In the genomic region with DNA sequence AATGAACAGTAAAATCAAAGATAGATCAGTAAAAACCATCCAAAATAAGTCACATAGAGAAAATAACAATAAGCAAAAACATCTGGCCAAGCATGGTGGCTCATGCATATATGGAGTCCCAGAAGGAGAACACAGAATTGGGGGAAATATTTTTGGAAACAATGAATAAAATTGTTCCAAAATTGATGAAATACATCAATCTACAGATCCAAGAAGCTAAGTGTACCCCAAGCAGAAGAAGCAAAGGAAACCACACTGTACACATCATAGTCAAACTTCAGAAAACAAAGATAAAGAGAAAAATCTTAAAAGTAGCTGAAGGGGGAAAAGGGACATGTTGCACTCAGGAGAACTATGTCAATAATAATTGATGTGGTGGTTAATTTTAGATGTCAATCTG, we compare ENCODE assay signal across 27 cellular contexts.
A peak's percentile ranks its signal among the peaks of the same experiment; 100 is the strongest.
DNase-seq lines count a peak whose midpoint lies in the region; TF ChIP-seq lines count a peak whose summit lies in the region.
"Had no signal": no experiment of that assay in that cellular context is flagged by ENCODE, and none has a peak within 500 bp of the region (broad histone marks: within the 10 kb centered on the region; RNA-seq: fewer than 3 reads in every experiment).

No MANE protein-coding gene starts in this region.

- no peak for DNase-seq in effector CD4-positive, alpha-beta T cell
- DNase-seq: 8988T; ACHN; AML-193; BE2C; C1 segment of cervical spinal cord; Caco-2; Calu3; CD4-positive, alpha-beta memory T cell; CD4-positive, alpha-beta T cell; CD4-positive, CD25-positive, alpha-beta regulatory T cell; CD8-positive, alpha-beta memory T cell; CD8-positive, alpha-beta T cell; COR-L47; DMS 273 treated with DMSO at 0.1 percent for 48 hours; DMS153; DMS53; DMS79; DMS79 treated with DMSO at 0.1 percent for 48 hours; DND-41; EL had no signal

- POLR2A ChIA-PET in HEK293 (lab: Yijun Ruan, JAX): no interaction called here

- CTCF ChIA-PET in HEK293 (lab: Yijun Ruan, JAX): interaction anchor here (1.1 to 1.6 kb wide), 2 partner anchors 506 to 537 kb away, joined by 3 read pairs; no protein-coding TSS in a partner anchor

- no peaks in the 10 kb centered on the region for H3K4me1 ChIP-seq in HEK293 (ENCODE audit: control insufficient read depth, insufficient read depth, low read length)
- H3K4me1 ChIP-seq: A549; BE2C; BLaER1; BLaER1 treated with 17β-estradiol and CSF1 and Interleukin-3, amounts not matched to agents 10 nM and 100 nM; Caco-2 had no signal

- TF ChIP-seq CTCF in HEK293 (tag by site-specific recombination; IDR thresholded peaks at IDR 0.05): no peak

- no peak overlapping the region for H3K4me3 ChIP-seq in HEK293 (ENCODE audit: low read depth, low read length)
- H3K4me3 ChIP-seq: A549; BLaER1; BLaER1 treated with 17β-estradiol and CSF1 and Interleukin-3, amounts not matched to agents 10 nM and 100 nM had no signal

- no peaks in the 10 kb centered on the region for H3K36me3 ChIP-seq in HEK293 (ENCODE audit: control insufficient read depth in 2 of 2, insufficient read depth in 1 of 2, low read length in 2 of 2)
- H3K36me3 ChIP-seq: BE2C; BLaER1; BLaER1 treated with 17β-estradiol and CSF1 and Interleukin-3, amounts not matched to agents 10 nM and 100 nM had no signal

- H3K27ac ChIP-seq in HEK293 (ENCODE audit: extremely low read depth, low read depth, low read length): no peak overlapping the region
- H3K27ac ChIP-seq: 22Rv1; A549; BLaER1; BLaER1 treated with 17β-estradiol and CSF1 and Interleukin-3, amounts not matched to agents 10 nM and 100 nM; C4-2B had no signal

- no peaks in the 10 kb centered on the region for H3K9me3 ChIP-seq in HEK293 (ENCODE audit: control insufficient read depth, insufficient read depth, low read depth, low read length)
- H3K9me3 ChIP-seq: A549, BE2C, Caco-2 had no signal

TF ChIP-seq in HEK293, 187 proteins besides CTCF, POLR2A, EP300 and RAD21:
- TF ChIP-seq ZNF558 (tag by site-specific recombination; IDR thresholded peaks at IDR 0.05) (peak; percentile 95), ZNF416 (tag by site-specific recombination; IDR thresholded peaks at IDR 0.05) (no peak)
